In the genomic region with DNA sequence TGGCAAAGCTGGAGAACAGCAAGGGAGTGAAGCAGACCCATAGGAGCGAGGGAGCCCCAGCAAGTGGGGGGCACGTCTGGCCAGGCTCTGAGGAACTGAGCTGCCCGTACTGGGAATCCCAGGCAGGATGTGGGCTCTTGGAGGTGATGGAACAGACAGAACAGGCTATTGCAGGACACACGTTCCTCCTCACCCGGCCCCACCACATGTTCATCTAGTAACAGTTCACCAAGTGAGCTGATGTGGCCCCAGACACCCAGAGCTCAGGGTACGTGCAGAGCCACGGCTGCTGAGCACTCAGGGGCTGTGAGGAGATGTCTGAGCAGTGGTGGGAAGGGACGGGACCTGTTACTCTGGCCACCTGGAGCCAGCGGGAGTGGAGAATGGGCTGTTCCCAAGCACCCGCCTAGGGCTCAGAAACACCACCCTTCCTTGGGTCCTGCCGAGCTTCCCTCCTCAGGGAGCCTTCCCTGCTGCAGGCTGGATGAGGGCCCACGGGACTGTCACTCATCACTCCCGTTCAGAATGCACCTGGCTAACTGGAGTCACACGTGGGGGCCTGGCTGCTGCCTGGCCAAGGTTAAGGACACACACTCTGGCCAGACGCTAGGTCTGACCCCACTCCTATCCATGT, we compare ENCODE assay signal across 1 cellular context.
TF ChIP-seq lines count a peak whose summit lies in the region.

No MANE protein-coding gene starts in this region.

TF ChIP-seq in IMR-90, 13 proteins besides CTCF, POLR2A, EP300 and RAD21 (continued from another document):
- TF ChIP-seq, protein P1, sequence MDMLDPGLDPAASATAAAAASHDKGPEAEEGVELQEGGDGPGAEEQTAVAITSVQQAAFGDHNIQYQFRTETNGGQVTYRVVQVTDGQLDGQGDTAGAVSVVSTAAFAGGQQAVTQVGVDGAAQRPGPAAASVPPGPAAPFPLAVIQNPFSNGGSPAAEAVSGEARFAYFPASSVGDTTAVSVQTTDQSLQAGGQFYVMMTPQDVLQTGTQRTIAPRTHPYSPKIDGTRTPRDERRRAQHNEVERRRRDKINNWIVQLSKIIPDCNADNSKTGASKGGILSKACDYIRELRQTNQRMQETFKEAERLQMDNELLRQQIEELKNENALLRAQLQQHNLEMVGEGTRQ (IDR thresholded peaks at IDR 0.05; ENCODE audit: low read depth, low read length) = no peak
- TF ChIP-seq NFE2L2 (IDR thresholded peaks at IDR 0.05; ENCODE audit: low read depth, low read length) (no peak), CHD1 (IDR thresholded peaks at IDR 0.05; ENCODE audit: low read depth, low read length) (no peak), BHLHE40 (IDR thresholded peaks at IDR 0.05; ENCODE audit: low read depth, low read length) (no peak), MAZ (IDR thresholded peaks at IDR 0.05; ENCODE audit: borderline replicate concordance, low read depth, low read length) (no peak), MXI1 (IDR thresholded peaks at IDR 0.05; ENCODE audit: borderline replicate concordance, low read depth, low read length) (no peak), RFX5 (IDR thresholded peaks at IDR 0.05; ENCODE audit: low read depth, low read length) (no peak), ELK1 (IDR thresholded peaks at IDR 0.05; ENCODE audit: borderline replicate concordance, low read depth, low read length) (no peak), FOS (IDR thresholded peaks at IDR 0.05; ENCODE audit: low read depth, low read length) (no peak)
